Comparison of ENCODE assay signal across 1 cellular context in the genomic region with DNA sequence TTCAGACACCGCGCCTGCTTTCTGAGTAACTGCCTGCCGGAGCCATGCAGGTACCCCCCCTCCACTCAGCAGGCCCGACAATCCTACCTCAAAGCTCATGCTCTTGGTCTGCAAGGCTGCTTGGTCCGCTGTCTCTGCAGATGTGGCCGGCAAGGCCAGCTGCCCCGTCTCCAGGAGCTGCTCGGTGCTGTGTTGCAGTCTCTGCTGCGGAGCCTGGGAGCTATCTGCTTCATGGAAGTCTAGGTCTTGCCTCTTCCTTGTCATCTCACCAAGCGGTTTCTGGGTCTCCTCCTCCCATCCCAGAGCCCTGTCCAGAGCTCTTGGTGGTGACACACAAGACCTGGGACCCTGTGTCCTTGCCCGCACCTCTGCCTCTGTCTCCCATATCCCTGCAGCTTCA.
TF ChIP-seq lines count a peak whose summit lies in the region.

No MANE protein-coding gene starts in this region.

TF ChIP-seq in K562, 482 proteins besides CTCF, POLR2A, EP300 and RAD21:
- no peak for TF ChIP-seq TBL1XR1 (IDR thresholded peaks at IDR 0.05; ENCODE audit: low read length in 2 of 2)
- TF ChIP-seq, protein P1, sequence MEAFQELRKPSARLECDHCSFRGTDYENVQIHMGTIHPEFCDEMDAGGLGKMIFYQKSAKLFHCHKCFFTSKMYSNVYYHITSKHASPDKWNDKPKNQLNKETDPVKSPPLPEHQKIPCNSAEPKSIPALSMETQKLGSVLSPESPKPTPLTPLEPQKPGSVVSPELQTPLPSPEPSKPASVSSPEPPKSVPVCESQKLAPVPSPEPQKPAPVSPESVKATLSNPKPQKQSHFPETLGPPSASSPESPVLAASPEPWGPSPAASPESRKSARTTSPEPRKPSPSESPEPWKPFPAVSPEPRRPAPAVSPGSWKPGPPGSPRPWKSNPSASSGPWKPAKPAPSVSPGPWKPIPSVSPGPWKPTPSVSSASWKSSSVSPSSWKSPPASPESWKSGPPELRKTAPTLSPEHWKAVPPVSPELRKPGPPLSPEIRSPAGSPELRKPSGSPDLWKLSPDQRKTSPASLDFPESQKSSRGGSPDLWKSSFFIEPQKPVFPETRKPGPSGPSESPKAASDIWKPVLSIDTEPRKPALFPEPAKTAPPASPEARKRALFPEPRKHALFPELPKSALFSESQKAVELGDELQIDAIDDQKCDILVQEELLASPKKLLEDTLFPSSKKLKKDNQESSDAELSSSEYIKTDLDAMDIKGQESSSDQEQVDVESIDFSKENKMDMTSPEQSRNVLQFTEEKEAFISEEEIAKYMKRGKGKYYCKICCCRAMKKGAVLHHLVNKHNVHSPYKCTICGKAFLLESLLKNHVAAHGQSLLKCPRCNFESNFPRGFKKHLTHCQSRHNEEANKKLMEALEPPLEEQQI (IDR thresholded peaks at IDR 0.05), result no peak
- TF ChIP-seq HNRNPL (IDR thresholded peaks at IDR 0.05; ENCODE audit: low read depth, low read length), result no peak
- TF ChIP-seq ZNF695 (CRISPR knock-in tag; IDR thresholded peaks at IDR 0.05), result no peak
- TF ChIP-seq HMG20B (CRISPR knock-in tag; IDR thresholded peaks at IDR 0.05), result no peak
- TF ChIP-seq ZBED1 (IDR thresholded peaks at IDR 0.05), result no peak
- no peak for TF ChIP-seq MAFK (IDR thresholded peaks at IDR 0.05; ENCODE audit: low read length)
- TF ChIP-seq, protein P2, sequence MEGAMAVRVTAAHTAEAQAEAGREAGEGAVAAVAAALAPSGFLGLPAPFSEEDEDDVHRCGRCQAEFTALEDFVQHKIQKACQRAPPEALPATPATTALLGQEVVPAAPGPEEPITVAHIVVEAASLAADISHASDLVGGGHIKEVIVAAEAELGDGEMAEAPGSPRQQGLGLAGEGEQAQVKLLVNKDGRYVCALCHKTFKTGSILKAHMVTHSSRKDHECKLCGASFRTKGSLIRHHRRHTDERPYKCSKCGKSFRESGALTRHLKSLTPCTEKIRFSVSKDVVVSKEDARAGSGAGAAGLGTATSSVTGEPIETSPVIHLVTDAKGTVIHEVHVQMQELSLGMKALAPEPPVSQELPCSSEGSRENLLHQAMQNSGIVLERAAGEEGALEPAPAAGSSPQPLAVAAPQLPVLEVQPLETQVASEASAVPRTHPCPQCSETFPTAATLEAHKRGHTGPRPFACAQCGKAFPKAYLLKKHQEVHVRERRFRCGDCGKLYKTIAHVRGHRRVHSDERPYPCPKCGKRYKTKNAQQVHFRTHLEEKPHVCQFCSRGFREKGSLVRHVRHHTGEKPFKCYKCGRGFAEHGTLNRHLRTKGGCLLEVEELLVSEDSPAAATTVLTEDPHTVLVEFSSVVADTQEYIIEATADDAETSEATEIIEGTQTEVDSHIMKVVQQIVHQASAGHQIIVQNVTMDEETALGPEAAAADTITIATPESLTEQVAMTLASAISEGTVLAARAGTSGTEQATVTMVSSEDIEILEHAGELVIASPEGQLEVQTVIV (CRISPR knock-in tag; IDR thresholded peaks at IDR 0.05; ENCODE audit: borderline replicate concordance), result no peak
- no peak for TF ChIP-seq NR1H2 (CRISPR knock-in tag; IDR thresholded peaks at IDR 0.05)
- no peak for TF ChIP-seq ZNF583 (CRISPR knock-in tag; IDR thresholded peaks at IDR 0.05)
